ENCODE assay signal across 18 cellular contexts in genomic region chr12:47111392-47111778, GRCh38. TPM values are rescaled to one million over a fixed set of nuclear protein-coding genes. Genes with fewer than 3 reads are reported as not detected.
DNase-seq lines count a peak whose midpoint lies in the region; ATAC-seq, FAIRE-seq and TF ChIP-seq lines count a peak whose summit lies in the region.
"Had no signal": no experiment of that assay in that cellular context is flagged by ENCODE, and none has a peak within 500 bp of the region (broad histone marks: within the 10 kb centered on the region; RNA-seq: fewer than 3 reads in every experiment).

No MANE protein-coding gene starts in this region.

- H2BK20ac ChIP-seq in H9 (ENCODE audit: low read depth, low read length, poor library complexity, severe bottlenecking), result no peak overlapping the region

- H3K4me1 Mint-ChIP-seq in activated T-cell treated with anti-CD3 and anti-CD28 coated beads, Interleukin-2, amount 50 U/mL, for 24 hours (ENCODE audit: low read depth), result peaks cover 50% of the 10 kb centered on the region
- peaks cover 17% of the 10 kb centered on the region for H3K4me1 Mint-ChIP-seq in activated T-helper 17 cell treated with anti-CD3 and anti-CD28 coated beads, Interleukin-2, amount 50 U/mL, for 72 hours
- H3K4me1 Mint-ChIP-seq in H9, result no peaks in the 10 kb centered on the region

- no peak for FAIRE-seq in pancreas (lab: Jason Lieb, UNC)
- FAIRE-seq: small intestine had no signal

- no peak overlapping the region for H2AK5ac ChIP-seq in H9 (ENCODE audit: insufficient read length, low read length)

- H2AFZ ChIP-seq in H9 (ENCODE audit: low read length), result no peak overlapping the region

- no peak overlapping the region for H2BK5ac ChIP-seq in H9 (ENCODE audit: insufficient read length, low read length)

- TF ChIP-seq CTCF in pancreas (IDR thresholded peaks at IDR 0.05) (no peak), H9 (conservative IDR thresholded peaks at IDR 0.05) (no peak), adrenal gland (IDR thresholded peaks at IDR 0.05) (no peak)

- H2BK120ac ChIP-seq in H9 (ENCODE audit: low read depth, low read length, poor library complexity, severe bottlenecking), result no peak overlapping the region

- no peak overlapping the region for H3K4ac ChIP-seq in H9 (ENCODE audit: low read depth, low read length)

- H3K27ac Mint-ChIP-seq in activated T-cell treated with anti-CD3 and anti-CD28 coated beads, Interleukin-2, amount 50 U/mL, for 24 hours, result peak overlapping the region; percentile 87
- H3K27ac Mint-ChIP-seq in activated T-helper 17 cell treated with anti-CD3 and anti-CD28 coated beads, Interleukin-2, amount 50 U/mL, for 72 hours, result peak overlapping the region; percentile 50
- no peak overlapping the region for H3K27ac Mint-ChIP-seq in H9
- H3K27ac Mint-ChIP-seq: naive B cell had no signal

- H3K79me1 ChIP-seq in H9 (ENCODE audit: insufficient read depth, low read depth, low read length, poor library complexity, severe bottlenecking), result no peaks in the 10 kb centered on the region

- intact Hi-C loops in pancreas (cut with DNase I), result no loop called here
- intact Hi-C loops in adrenal gland (cut with DNase I), result no loop called here

- no peak overlapping the region for H3K14ac ChIP-seq in H9 (ENCODE audit: insufficient read depth, low read length)

- no peaks in the 10 kb centered on the region for H3K27me3 Mint-ChIP-seq in activated T-cell treated with anti-CD3 and anti-CD28 coated beads, Interleukin-2, amount 50 U/mL, for 24 hours
- no peaks in the 10 kb centered on the region for H3K27me3 Mint-ChIP-seq in activated T-helper 17 cell treated with anti-CD3 and anti-CD28 coated beads, Interleukin-2, amount 50 U/mL, for 72 hours
- H3K27me3 Mint-ChIP-seq in H9 (ENCODE audit: low read depth), result no peaks in the 10 kb centered on the region
- H3K27me3 Mint-ChIP-seq: naive B cell had no signal

- H3K23ac ChIP-seq in H9 (ENCODE audit: insufficient read length, low read depth, low read length), result no peak overlapping the region

- H3K36me3 ChIP-seq in pancreas (no peaks in the 10 kb centered on the region), adrenal gland (replicated peaks in 1 of 2) (no peaks in the 10 kb centered on the region)
- H3K36me3 ChIP-seq: esophagus muscularis mucosa, prostate gland, stomach, uterus had no signal

- H3T11ph ChIP-seq in H9 (ENCODE audit: low read length), result no peak overlapping the region

- no peak for TF ChIP-seq POLR2A in adrenal gland (IDR thresholded peaks at IDR 0.05)

- no peak overlapping the region for H3K27ac ChIP-seq in pancreas
- H3K27ac ChIP-seq in H9 (ENCODE audit: insufficient read length, low read depth, low read length), result no peak overlapping the region
- no peak overlapping the region for H3K27ac ChIP-seq in adrenal gland
- H3K27ac ChIP-seq: esophagus muscularis mucosa, prostate gland, stomach, uterus had no signal

- H4K91ac ChIP-seq in H9 (ENCODE audit: insufficient read length, low read depth, low read length), result no peak overlapping the region

- H3K23me2 ChIP-seq in H9 (ENCODE audit: insufficient read length, low read depth, low read length, poor library complexity, severe bottlenecking), result no peaks in the 10 kb centered on the region

- H3K27me3 ChIP-seq in pancreas (no peaks in the 10 kb centered on the region), H9 (ENCODE audit: insufficient read depth, low read length) (no peaks in the 10 kb centered on the region), adrenal gland (no peaks in the 10 kb centered on the region)
- H3K27me3 ChIP-seq: esophagus muscularis mucosa, stomach, uterus had no signal

- H4K5ac ChIP-seq in H9 (ENCODE audit: insufficient read length, low read depth, low read length), result no peak overlapping the region

- H2BK12ac ChIP-seq in H9 (ENCODE audit: insufficient read length, low read depth, low read length), result no peak overlapping the region

- no peak overlapping the region for H3K18ac ChIP-seq in H9 (ENCODE audit: insufficient read length, low read depth, low read length)

- peak overlapping the region; percentile 52 for H3K4me3 Mint-ChIP-seq in activated T-cell treated with anti-CD3 and anti-CD28 coated beads, Interleukin-2, amount 50 U/mL, for 24 hours
- peak overlapping the region; percentile 53 for H3K4me3 Mint-ChIP-seq in activated T-helper 17 cell treated with anti-CD3 and anti-CD28 coated beads, Interleukin-2, amount 50 U/mL, for 72 hours
- no peak overlapping the region for H3K4me3 Mint-ChIP-seq in H9
- H3K4me3 Mint-ChIP-seq: naive B cell had no signal

- no peak overlapping the region for H3K4me2 ChIP-seq in H9 (ENCODE audit: insufficient read depth, insufficient read length, low read length)

- H3K4me3 ChIP-seq in pancreas (no peak overlapping the region), adrenal gland (no peak overlapping the region)
- H3K4me3 ChIP-seq: esophagus muscularis mucosa, prostate gland, stomach, uterus had no signal

- no peak overlapping the region for H3K9ac ChIP-seq in H9 (ENCODE audit: extremely low read depth, insufficient read length, low read length)

- no peaks in the 10 kb centered on the region for H3K79me2 ChIP-seq in H9 (ENCODE audit: insufficient read depth, low read length)

- no peak overlapping the region for H2BK15ac ChIP-seq in H9 (ENCODE audit: low read depth, low read length)

- H3K36me3 Mint-ChIP-seq in activated T-cell treated with anti-CD3 and anti-CD28 coated beads, Interleukin-2, amount 50 U/mL, for 24 hours (ENCODE audit: low read depth), result peaks cover 56% of the 10 kb centered on the region
- H3K36me3 Mint-ChIP-seq in activated T-helper 17 cell treated with anti-CD3 and anti-CD28 coated beads, Interleukin-2, amount 50 U/mL, for 72 hours (ENCODE audit: low read depth), result peaks cover 55% of the 10 kb centered on the region
- no peaks in the 10 kb centered on the region for H3K36me3 Mint-ChIP-seq in H9 (ENCODE audit: insufficient read depth in 1 of 3, low read depth in 3 of 3)

- H3K9me3 ChIP-seq in pancreas (no peaks in the 10 kb centered on the region), H9 (ENCODE audit: control insufficient read depth, low read depth, low read length) (no peaks in the 10 kb centered on the region), adrenal gland (replicated peaks in 1 of 3) (no peaks in the 10 kb centered on the region)
- H3K9me3 ChIP-seq: esophagus muscularis mucosa, prostate gland, stomach, uterus had no signal

- DNase-seq in activated T-cell treated with anti-CD3 and anti-CD28 coated beads, Interleukin-2, amount 50 U/mL, for 24 hours, result no peak
- DNase-seq in activated T-cell treated with anti-CD3 and anti-CD28 coated beads for 4 hours (no peak), NOMO-1 (lab: John Stamatoyannopoulos, UW; ENCODE audit: unreplicated experiment in 2 of 2) (peak; percentile 75 to 76), pancreas (no peak), H9 (no peak), adrenal gland (no peak)
- DNase-seq in stimulated activated CD4-positive, alpha-beta T cell treated with anti-CD3 and anti-CD28 coated beads, Interleukin-4, amount 100 ng/mL, for 24 hours, result peak; percentile 39
- DNase-seq: GOT3, naive B cell, NCI-H2029, NCI-H446 treated with DMSO at 0.1 percent for 48 hours, OCI-M1, small intestine, stomach, uterus had no signal

- no peak overlapping the region for H4K8ac ChIP-seq in H9 (replicated peaks; ENCODE audit: insufficient read length, low read depth, low read length)

- ATAC-seq in activated T-helper 17 cell treated with anti-CD3 and anti-CD28 coated beads, Interleukin-2, amount 50 U/mL, for 72 hours (replicated peaks), result peak; percentile 86
- ATAC-seq in pancreas, result no peak

- H4K20me1 ChIP-seq in H9 (ENCODE audit: control insufficient read depth, insufficient read depth, insufficient read length), result no peaks in the 10 kb centered on the region

- WGBS in pancreas, 2 donors, result 92 to 93% methylated on average over 2 of the region's 2 CpGs
- WGBS in H9 (ENCODE audit: extremely low coverage, insufficient read length, low lambda C conversion rate), result 100% methylated on average over 2 of the region's 2 CpGs
- 88 to 95% (median 94%) methylated on average over 2 of the region's 2 CpGs for WGBS in adrenal gland, 4 donors

- H3K4me1 ChIP-seq in pancreas (no peaks in the 10 kb centered on the region), H9 (ENCODE audit: insufficient read depth, low read length) (no peaks in the 10 kb centered on the region), adrenal gland (replicated peaks in 1 of 2) (no peaks in the 10 kb centered on the region)
- H3K4me1 ChIP-seq: esophagus muscularis mucosa, stomach, uterus had no signal

- H3K56ac ChIP-seq in H9 (ENCODE audit: insufficient read length, low read depth, low read length), result no peak overlapping the region

- no peaks in the 10 kb centered on the region for H3K9me3 Mint-ChIP-seq in activated T-cell treated with anti-CD3 and anti-CD28 coated beads, Interleukin-2, amount 50 U/mL, for 24 hours
- H3K9me3 Mint-ChIP-seq in activated T-helper 17 cell treated with anti-CD3 and anti-CD28 coated beads, Interleukin-2, amount 50 U/mL, for 72 hours, result no peaks in the 10 kb centered on the region
- no peaks in the 10 kb centered on the region for H3K9me3 Mint-ChIP-seq in H9
- H3K9me3 Mint-ChIP-seq: naive B cell had no signal

RNA-seq across cellular contexts. Expression of gene AMIGO2, which starts 31.6 kb away (rescaled TPM):
- total RNA-seq in activated T-helper 17 cell treated with anti-CD3 and anti-CD28 coated beads, Interleukin-2, amount 50 U/mL, for 72 hours, result 10 to 100 TPM in 1 of 2 donors, 1 to 10 TPM in 1; 4.9 to 11.7 TPM
- 1 to 10 TPM; 1.3 to 7.5 (median 2.2) TPM for total RNA-seq in pancreas
- 1 to 10 TPM; 2.2 to 3.9 TPM for polyA plus RNA-seq in pancreas
- 8.4 and 8.6 TPM in 2 replicates for total RNA-seq in H9 (2021)
- total RNA-seq in adrenal gland, result 10 to 100 TPM; 16.5 to 34.7 (median 28.8) TPM
- 10 to 100 TPM; 10.6 to 40.4 (median 22.7) TPM for polyA plus RNA-seq in adrenal gland

RNA-seq across cellular contexts. Expression of gene PCED1B, which starts 32.0 kb away (rescaled TPM):
- 100 to 1,000 TPM in 1 of 2 donors, 10 to 100 TPM in 1; 31.0 to 107 TPM for total RNA-seq in activated T-helper 17 cell treated with anti-CD3 and anti-CD28 coated beads, Interleukin-2, amount 50 U/mL, for 72 hours
- total RNA-seq in pancreas, result 1 to 10 TPM in 4 of 6 donors, under 1 TPM in 2; 0.71 to 6.4 (median 1.5) TPM
- polyA plus RNA-seq in pancreas, result 1 to 10 TPM; 1.8 to 2.4 TPM
- total RNA-seq in H9 (2021), result 3.3 and 3.8 TPM in 2 replicates
- 100 to 1,000 TPM in 1 of 8 donors, 10 to 100 TPM in 7; 21.0 to 110 (median 51.1) TPM for total RNA-seq in adrenal gland
- 10 to 100 TPM; 25.2 to 41.3 (median 31.5) TPM for polyA plus RNA-seq in adrenal gland

Comparison
In these comparisons a context has a peak if more than half of its experiments do, and no peak if none do; other contexts are left out.
1. DNase-seq: peak in NOMO-1 (2 of 2) and stimulated activated CD4-positive, alpha-beta T cell treated with anti-CD3 and anti-CD28 coated beads, Interleukin-4, amount 100 ng/mL, for 24 hours (single experiment); none in activated T-cell treated with anti-CD3 and anti-CD28 coated beads, Interleukin-2, amount 50 U/mL, for 24 hours (single experiment), activated T-cell treated with anti-CD3 and anti-CD28 coated beads for 4 hours (single experiment), pancreas (0 of 6), H9 (single experiment) and adrenal gland (0 of 7).
2. H3K27ac Mint-ChIP-seq: peak in activated T-cell treated with anti-CD3 and anti-CD28 coated beads, Interleukin-2, amount 50 U/mL, for 24 hours (single experiment) and activated T-helper 17 cell treated with anti-CD3 and anti-CD28 coated beads, Interleukin-2, amount 50 U/mL, for 72 hours (single experiment); none in H9 (0 of 3).
3. H3K4me3 Mint-ChIP-seq: peak in activated T-cell treated with anti-CD3 and anti-CD28 coated beads, Interleukin-2, amount 50 U/mL, for 24 hours (single experiment) and activated T-helper 17 cell treated with anti-CD3 and anti-CD28 coated beads, Interleukin-2, amount 50 U/mL, for 72 hours (single experiment); none in H9 (0 of 2).